In the genomic region with DNA sequence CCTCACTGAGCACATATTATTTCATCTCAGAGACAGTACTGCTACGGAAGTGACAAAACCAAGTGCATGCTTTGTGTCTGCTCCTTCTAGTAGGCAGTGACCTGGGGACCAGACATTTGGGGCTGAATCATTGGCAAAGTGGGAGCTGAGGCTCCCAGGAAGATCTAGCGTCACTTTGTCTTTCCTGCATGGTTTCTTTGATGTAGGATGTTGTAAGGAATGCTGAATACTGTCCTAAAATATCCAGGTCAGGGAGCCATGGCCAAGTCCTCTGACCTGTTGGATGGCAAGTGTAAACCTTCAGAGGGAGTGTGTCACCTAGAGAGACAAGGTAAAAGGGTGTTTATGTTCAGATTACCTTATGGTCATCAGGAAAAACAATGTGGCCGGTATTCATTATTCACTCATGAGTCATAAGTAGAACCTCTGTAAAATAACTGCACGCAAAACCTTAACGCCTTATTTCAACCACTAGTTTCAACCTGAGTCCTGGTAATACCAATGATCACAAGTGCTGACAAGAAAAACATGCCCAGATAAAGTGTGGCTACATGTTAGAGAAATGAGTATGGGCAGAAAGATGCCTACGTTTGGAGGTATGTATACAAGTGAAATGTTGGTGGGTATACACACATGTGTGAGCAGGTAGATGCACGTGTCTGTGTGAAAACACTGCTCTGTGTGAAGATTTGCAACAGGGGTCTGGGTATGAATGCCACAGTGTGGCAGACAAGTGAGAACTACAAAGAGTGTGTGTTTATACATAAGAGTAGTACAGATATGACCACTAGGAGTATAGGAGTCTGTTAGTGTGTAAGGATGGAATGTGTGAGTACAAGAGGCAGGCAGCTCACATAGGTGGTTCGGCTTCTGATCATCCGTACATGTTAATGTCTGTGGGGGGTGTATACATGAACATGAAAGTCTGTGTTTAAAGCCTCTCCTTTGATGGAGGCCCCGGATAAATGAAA, we compare ENCODE assay signal across 21 cellular contexts.
DNase-seq lines count a peak whose midpoint lies in the region; ATAC-seq and TF ChIP-seq lines count a peak whose summit lies in the region.
"Had no signal": no experiment of that assay in that cellular context is flagged by ENCODE, and none has a peak within 500 bp of the region (broad histone marks: within the 10 kb centered on the region; RNA-seq: fewer than 3 reads in every experiment).

No MANE protein-coding gene starts in this region.

- no peaks in the 10 kb centered on the region for H3K36me3 ChIP-seq in PC-3 (ENCODE audit: low read depth, low read length)

- H3K4me1 ChIP-seq in PC-3 (ENCODE audit: insufficient read depth, low read length), result peaks cover 54% of the 10 kb centered on the region

- H3K79me2 ChIP-seq in PC-3 (ENCODE audit: low read length), result no peaks in the 10 kb centered on the region

- peaks cover 4% of the 10 kb centered on the region for H3K27me3 Mint-ChIP-seq in mesothelial cell of epicardium (ENCODE audit: low read depth)
- H3K27me3 Mint-ChIP-seq: stimulated activated memory B cell treated with anti-CD40 and anti-IgM and Interleukin-4, amounts not matched to agents 10 μg/mL and 1 μg/mL and 100 μg/mL, for 72 hours had no signal

- no peak overlapping the region for H3K27ac Mint-ChIP-seq in mesothelial cell of epicardium
- H3K27ac Mint-ChIP-seq: activated CD4-positive, alpha-beta T cell treated with anti-CD3 and anti-CD28 coated beads for 36 hours; brain; stimulated activated memory B cell treated with anti-CD40 and anti-IgM and Interleukin-4, amounts not matched to agents 10 μg/mL and 1 μg/mL and 100 μg/mL, for 72 hours had no signal

- BruUV-seq in PC-3 (replicated peaks; lab: Mats Ljungman, UMichigan), result no TSS peak

- peak overlapping the region; percentile 50 for H3K4me2 ChIP-seq in PC-3 (ENCODE audit: low read length)
- H3K4me2 ChIP-seq: KMS-11 had no signal

- no peaks in the 10 kb centered on the region for H3K9me3 ChIP-seq in PC-3 (ENCODE audit: low read length)

- H3K36me3 Mint-ChIP-seq in mesothelial cell of epicardium, result no peaks in the 10 kb centered on the region
- H3K36me3 Mint-ChIP-seq: brain; stimulated activated memory B cell treated with anti-CD40 and anti-IgM and Interleukin-4, amounts not matched to agents 10 μg/mL and 1 μg/mL and 100 μg/mL, for 72 hours had no signal

- intact Hi-C loops in PC-3 (cut with micrococcal nuclease), result no loop called here

- H3K27me3 ChIP-seq in PC-3 (ENCODE audit: low read length), result no peaks in the 10 kb centered on the region

- peak overlapping the region; percentile 55 for H3K9ac ChIP-seq in PC-3 (ENCODE audit: low read length)
- H3K9ac ChIP-seq: KMS-11 had no signal

- peaks cover 3% of the 10 kb centered on the region for H3K9me3 Mint-ChIP-seq in mesothelial cell of epicardium
- H3K9me3 Mint-ChIP-seq: stimulated activated memory B cell treated with anti-CD40 and anti-IgM and Interleukin-4, amounts not matched to agents 10 μg/mL and 1 μg/mL and 100 μg/mL, for 72 hours had no signal

- H4K20me1 ChIP-seq in PC-3 (ENCODE audit: low read length), result no peaks in the 10 kb centered on the region

- no peak overlapping the region for H3K4me3 Mint-ChIP-seq in mesothelial cell of epicardium
- H3K4me3 Mint-ChIP-seq: activated CD4-positive, alpha-beta T cell treated with anti-CD3 and anti-CD28 coated beads for 36 hours; brain; stimulated activated memory B cell treated with anti-CD40 and anti-IgM and Interleukin-4, amounts not matched to agents 10 μg/mL and 1 μg/mL and 100 μg/mL, for 72 hours had no signal

- TF ChIP-seq CTCF in GM12865 (IDR thresholded peaks at IDR 0.05; ENCODE audit: insufficient read depth, low read depth, low read length, missing control alignments) (no peak), PC-3 (conservative IDR thresholded peaks at IDR 0.05; ENCODE audit: low read depth, low read length) (no peak), mesothelial cell of epicardium (IDR thresholded peaks at IDR 0.05; ENCODE audit: unreplicated experiment) (no peak)

- H3K4me3 ChIP-seq in GM12865 (ENCODE audit: low read depth, low read length) (no peak overlapping the region), PC-3 (ENCODE audit: low read length) (no peak overlapping the region)

- 0 out of 2 replicates have a peak overlapping the region, but pooled peaks have one; percentile 3 for H2AFZ ChIP-seq in PC-3 (ENCODE audit: low read length)

- no peaks in the 10 kb centered on the region for H3F3A ChIP-seq in PC-3 (ENCODE audit: low read length, unreplicated experiment)

- DNase-seq in GM12865 (ENCODE audit: low read depth) (peak; percentile 11), PC-3 (peak; percentile 86), iris pigment epithelial cell (ENCODE audit: low read depth) (peak; percentile 4), cerebellar cortex (ENCODE audit: low spot score) (no peak), mesothelial cell of epicardium (ENCODE audit: low spot score in 2 of 2, unreplicated experiment in 2 of 2) (no peak)
- DNase-seq: activated CD4-positive, alpha-beta T cell treated with anti-CD3 and anti-CD28 coated beads for 36 hours; activated CD8-positive, alpha-beta memory T cell treated with anti-CD3 and anti-CD28 coated beads, Interleukin-2, amount 50 U/mL, for 48 hours; activated naive CD4-positive, alpha-beta T cell; left ventricle myocardium superior; NCI-H146; NCI-H345; NK-92 treated with Interleukin-12 subunit alpha and Interleukin-12 subunit beta, amount 100 ng/mL, for 24 hours; posterior cingulate gyrus; T1000 had no signal

- peaks cover 24% of the 10 kb centered on the region for H3K4me1 Mint-ChIP-seq in mesothelial cell of epicardium
- H3K4me1 Mint-ChIP-seq: activated CD4-positive, alpha-beta T cell treated with anti-CD3 and anti-CD28 coated beads for 36 hours; stimulated activated memory B cell treated with anti-CD40 and anti-IgM and Interleukin-4, amounts not matched to agents 10 μg/mL and 1 μg/mL and 100 μg/mL, for 72 hours had no signal

- CTCF ChIA-PET in PC-3 (lab: Charles Lee), result no interaction called here

- no peaks in the 10 kb centered on the region for H3K9me2 ChIP-seq in PC-3 (replicated peaks; ENCODE audit: low read length)

- POLR2A ChIA-PET in PC-3 (lab: Charles Lee; ENCODE audit: unreplicated experiment), result no interaction called here

- ATAC-seq in HG02588 (IDR thresholded peaks at IDR 0.05; ENCODE audit: unreplicated experiment), result peak; percentile 61
- peak; percentile 78 for ATAC-seq in PC-3
- no peak for ATAC-seq in HG03378 (IDR thresholded peaks at IDR 0.05; ENCODE audit: unreplicated experiment)
- no peak for ATAC-seq in HG02610 (IDR thresholded peaks at IDR 0.05; ENCODE audit: unreplicated experiment)
- ATAC-seq: activated CD4-positive, alpha-beta T cell treated with anti-CD3 and anti-CD28 coated beads for 36 hours; left ventricle myocardium superior; stimulated activated memory B cell treated with anti-CD40 and anti-IgM and Interleukin-4, amounts not matched to agents 10 μg/mL and 1 μg/mL and 100 μg/mL, for 72 hours had no signal

- peak overlapping the region; percentile 93 for H3K27ac ChIP-seq in PC-3 (ENCODE audit: low read length)
- H3K27ac ChIP-seq: HL-60, KMS-11 had no signal

Comparison
In these comparisons a context has a peak if more than half of its experiments do, and no peak if none do; other contexts are left out.
1. DNase-seq: peak in GM12865 (single experiment), PC-3 (single experiment) and iris pigment epithelial cell (single experiment); none in cerebellar cortex (single experiment) and mesothelial cell of epicardium (0 of 2).
2. ATAC-seq: peak in HG02588 (single experiment) and PC-3 (single experiment); none in HG03378 (single experiment) and HG02610 (single experiment).